ENCODE assay signal across 33 cellular contexts in genomic region chr20:57536759-57537724, GRCh38. TPM values are rescaled to one million over a fixed set of nuclear protein-coding genes. Genes with fewer than 3 reads are reported as not detected.
"Had no signal": no experiment of that assay in that cellular context is flagged by ENCODE, and none has a peak within 500 bp of the region (broad histone marks: within the 10 kb centered on the region; RNA-seq: fewer than 3 reads in every experiment).

No MANE protein-coding gene starts in this region.

- FAIRE-seq: colon, endothelial cell of umbilical vein, islet of Langerhans had no signal

- H3K4me1 ChIP-seq: foreskin keratinocyte, heart left ventricle, prostate gland, right atrium auricular region, tibial nerve, upper lobe of right lung, uterus had no signal

- H3K9me3 ChIP-seq: prostate gland, upper lobe of right lung had no signal

- H3K4me3 Mint-ChIP-seq: dendritic cell treated with granulocyte-macrophage colony-stimulating factor and Interleukin-4, amounts not matched to agents 40 ng/mL and 50 ng/mL, for 4 days; memory B cell; naive B cell; nephron; stimulated activated naive B cell treated with anti-CD40 and anti-IgM and Interleukin-4, amounts not matched to agents 10 μg/mL and 1 μg/mL and 100 μg/mL, for 72 hours; stimulated activated naive CD8-positive, alpha-beta T cell treated with anti-CD3 and anti-CD28 coated beads, Interleukin-15, Interleukin-2, amounts not matched to agents 100 ng/mL and 50 ng/mL, for 24 hours had no signal

- H3K27ac ChIP-seq: esophagus muscularis mucosa, foreskin keratinocyte, gastroesophageal sphincter, heart left ventricle, prostate gland, right atrium auricular region, skin epidermis, thoracic aorta, tibial nerve, upper lobe of right lung, uterus had no signal

- H3K4me1 Mint-ChIP-seq: memory B cell; naive B cell; stimulated activated naive B cell treated with anti-CD40 and anti-IgM and Interleukin-4, amounts not matched to agents 10 μg/mL and 1 μg/mL and 100 μg/mL, for 72 hours had no signal

- DNase-seq: central memory CD4-positive, alpha-beta T cell; effector memory CD4-positive, alpha-beta T cell; foreskin keratinocyte; heart left ventricle; hippocampal formation; left cardiac atrium; left ventricle myocardium superior; naive B cell; nucleus accumbens; stimulated activated CD4-positive, alpha-beta T cell treated with anti-CD3 and anti-CD28 coated beads, Interleukin-15, amount 100 ng/mL, for 24 hours; stimulated activated CD4-positive, alpha-beta T cell treated with anti-CD3 and anti-CD28 coated beads, Interleukin-2, amount 100 ng/mL, for 48 hours; stimulated activated naive B cell treated with anti-CD40 and anti-IgM and Interleukin-4, amounts not matched to agents 10 μg/mL and 1 μg/mL and 100 μg/mL, for 72 hours; upper lobe of right lung; uterus had no signal

- ATAC-seq: foreskin keratinocyte; gastroesophageal sphincter; heart left ventricle; left cardiac atrium; left ventricle myocardium superior; stimulated activated naive B cell treated with anti-CD40 and anti-IgM and Interleukin-4, amounts not matched to agents 10 μg/mL and 1 μg/mL and 100 μg/mL, for 72 hours; upper lobe of right lung had no signal

- H3K36me3 ChIP-seq: esophagus muscularis mucosa, gastroesophageal sphincter, heart left ventricle, prostate gland, right atrium auricular region, thoracic aorta, tibial nerve, upper lobe of right lung, uterus had no signal

- H3K27me3 ChIP-seq: right atrium auricular region, uterus had no signal

- H3K9me3 Mint-ChIP-seq: dendritic cell treated with granulocyte-macrophage colony-stimulating factor and Interleukin-4, amounts not matched to agents 40 ng/mL and 50 ng/mL, for 4 days; stimulated activated naive CD8-positive, alpha-beta T cell treated with anti-CD3 and anti-CD28 coated beads, Interleukin-15, Interleukin-2, amounts not matched to agents 100 ng/mL and 50 ng/mL, for 24 hours had no signal

- H3K27ac Mint-ChIP-seq: dendritic cell treated with granulocyte-macrophage colony-stimulating factor and Interleukin-4, amounts not matched to agents 40 ng/mL and 50 ng/mL, for 4 days; memory B cell; nephron; stimulated activated naive B cell treated with anti-CD40 and anti-IgM and Interleukin-4, amounts not matched to agents 10 μg/mL and 1 μg/mL and 100 μg/mL, for 72 hours; stimulated activated naive CD8-positive, alpha-beta T cell treated with anti-CD3 and anti-CD28 coated beads, Interleukin-15, Interleukin-2, amounts not matched to agents 100 ng/mL and 50 ng/mL, for 24 hours had no signal

- H3K36me3 Mint-ChIP-seq: stimulated activated naive B cell treated with anti-CD40 and anti-IgM and Interleukin-4, amounts not matched to agents 10 μg/mL and 1 μg/mL and 100 μg/mL, for 72 hours had no signal

- H3K4me3 ChIP-seq: esophagus muscularis mucosa, gastroesophageal sphincter, heart left ventricle, lung, prostate gland, right atrium auricular region, skin epidermis, thoracic aorta, tibial nerve, upper lobe of right lung, uterus had no signal

RNA-seq across cellular contexts. Expression of gene CTCFL, which starts 12.1 kb away (rescaled TPM):
- total RNA-seq: cerebellum, endothelial cell of umbilical vein, esophagus muscularis mucosa, fibroblast of lung, foreskin keratinocyte, gastroesophageal sphincter, heart left ventricle, left cardiac atrium, left ventricle myocardium superior, lung, osteocyte, right atrium auricular region, thoracic aorta, tibial nerve, upper lobe of right lung had no signal
- polyA plus RNA-seq: endothelial cell of umbilical vein, fibroblast of lung, foreskin keratinocyte, heart left ventricle had no signal

RNA-seq across cellular contexts. Expression of gene PCK1, which starts 23.9 kb away (rescaled TPM):
- total RNA-seq: endothelial cell of umbilical vein, epithelial cell of proximal tubule, foreskin keratinocyte, osteocyte had no signal
- polyA plus RNA-seq: endothelial cell of umbilical vein, fibroblast of lung, foreskin keratinocyte had no signal
